10 cellular contexts compared by ENCODE assay signal in genomic region chr17:39782481-39782880, GRCh38. TPM values are rescaled to one million over a fixed set of nuclear protein-coding genes. Genes with fewer than 3 reads are reported as not detected.
A peak's percentile ranks its signal among the peaks of the same experiment; 100 is the strongest.
DNase-seq lines count a peak whose midpoint lies in the region; ATAC-seq, FAIRE-seq and TF ChIP-seq lines count a peak whose summit lies in the region.
"Had no signal": no experiment of that assay in that cellular context is flagged by ENCODE, and none has a peak within 500 bp of the region (broad histone marks: within the 10 kb centered on the region; RNA-seq: fewer than 3 reads in every experiment).

No MANE protein-coding gene starts in this region.

- no peak overlapping the region for H2BK15ac ChIP-seq in mesenchymal stem cell (ENCODE audit: low read depth, poor library complexity, severe bottlenecking)

- no peak for ATAC-seq in GM21786 (IDR thresholded peaks at IDR 0.05; ENCODE audit: unreplicated experiment)
- no peak for ATAC-seq in HepG2

- no peak overlapping the region for H2AFZ ChIP-seq in mesenchymal stem cell (ENCODE audit: low read depth, low read length)
- no peak overlapping the region for H2AFZ ChIP-seq in HepG2 (ENCODE audit: low read length)

- H3K9me3 ChIP-seq in mesenchymal stem cell (ENCODE audit: control insufficient read depth, low read length) (no peaks in the 10 kb centered on the region), HepG2 (ENCODE audit: low read length) (no peaks in the 10 kb centered on the region)

- in situ Hi-C loops in HepG2 (cut with HindIII; ENCODE audit: extremely low pct_ligation_motif_present, low pct_unique_long_range_greater_than_20kb): no loop called here

- H3K27me3 ChIP-seq in mesenchymal stem cell (ENCODE audit: control insufficient read depth in 1 of 2, insufficient read depth in 1 of 2, low read length in 2 of 2) (peaks cover 12 to 66% of the 10 kb centered on the region in 2 experiments), HepG2 (ENCODE audit: control insufficient read depth in 1 of 2, insufficient read depth in 2 of 2, low read length in 2 of 2) (peaks cover 0 to 18% of the 10 kb centered on the region in 2 experiments; a peak in 3 of 5 replicates)

- no peaks in the 10 kb centered on the region for H3K4me1 ChIP-seq in mesenchymal stem cell (ENCODE audit: control insufficient read depth, insufficient read depth, low read depth, low read length)
- no peaks in the 10 kb centered on the region for H3K4me1 ChIP-seq in HepG2 (ENCODE audit: insufficient read depth, low read length)

- H3K4me1 Mint-ChIP-seq in activated naive CD8-positive, alpha-beta T cell (ENCODE audit: low read depth): peaks cover 76% of the 10 kb centered on the region

- FAIRE-seq in HepG2 (lab: Jason Lieb, UNC): no peak

- H3K36me3 Mint-ChIP-seq in activated naive CD8-positive, alpha-beta T cell: peaks cover 31% of the 10 kb centered on the region

- H4K91ac ChIP-seq in mesenchymal stem cell (ENCODE audit: low read length): no peak overlapping the region

- H4K20me1 ChIP-seq in HepG2 (ENCODE audit: insufficient read depth, low read length): no peaks in the 10 kb centered on the region

- TF ChIP-seq POLR2A in NB4 (IDR thresholded peaks at IDR 0.05; ENCODE audit: extremely low read depth, insufficient read length) (no peak), HepG2 (IDR thresholded peaks at IDR 0.05; ENCODE audit: insufficient read depth in 1 of 2, low read depth in 2 of 2, low read length in 2 of 2) (no peak)

- no peak overlapping the region for H3K18ac ChIP-seq in mesenchymal stem cell (ENCODE audit: low read depth in 1 of 2, low read length in 2 of 2)

- TF ChIP-seq EP300 in HepG2 (IDR thresholded peaks at IDR 0.05; ENCODE audit: low read depth in 2 of 2, low read length in 2 of 2) (no peak), HepG2 (CRISPR knock-in tag; IDR thresholded peaks at IDR 0.05; ENCODE audit: borderline replicate concordance) (no peak)

- intact Hi-C loops in HepG2 (cut with micrococcal nuclease; ENCODE audit: unreplicated experiment): no loop called here

- no peak overlapping the region for H3K4ac ChIP-seq in mesenchymal stem cell (ENCODE audit: low read depth in 1 of 2, low read length in 2 of 2)

- no peak overlapping the region for H3K9ac ChIP-seq in mesenchymal stem cell (ENCODE audit: low read length)
- no peak overlapping the region for H3K9ac ChIP-seq in HepG2 (ENCODE audit: insufficient read depth, low read depth, low read length)

- H2BK120ac ChIP-seq in mesenchymal stem cell (ENCODE audit: low read depth, low read length): no peak overlapping the region

- CTCF ChIA-PET in HepG2 (lab: Yijun Ruan, JAX; ENCODE audit: low intra/inter-chr PET ratio, low total read pairs): no interaction called here

- no peak overlapping the region for H3K4me2 ChIP-seq in mesenchymal stem cell (ENCODE audit: low read length, poor library complexity, severe bottlenecking)
- H3K4me2 ChIP-seq in HepG2 (ENCODE audit: low read depth, low read length): no peak overlapping the region

- H3K27ac ChIP-seq in mesenchymal stem cell (ENCODE audit: low read length, poor library complexity, severe bottlenecking): no peak overlapping the region
- no peak overlapping the region for H3K27ac ChIP-seq in caudate nucleus (ENCODE audit: low read depth, low read length)
- no peak overlapping the region for H3K27ac ChIP-seq in HepG2 (ENCODE audit: extremely low read length, insufficient read depth, low read length)

- no peaks in the 10 kb centered on the region for H3K9me3 Mint-ChIP-seq in activated naive CD8-positive, alpha-beta T cell (ENCODE audit: low read depth)

- no peak overlapping the region for H2BK5ac ChIP-seq in mesenchymal stem cell (ENCODE audit: low read depth, low read length, poor library complexity, severe bottlenecking)

- H4K8ac ChIP-seq in mesenchymal stem cell (ENCODE audit: low read length): no peak overlapping the region

- TF ChIP-seq CTCF in NB4 (IDR thresholded peaks at IDR 0.05; ENCODE audit: low read depth, low read length) (no peak), HepG2 (CRISPR knock-in tag; IDR thresholded peaks at IDR 0.05) (no peak)

- BruUV-seq in HepG2 (replicated peaks; lab: Mats Ljungman, UMichigan): no TSS peak

- no peak overlapping the region for H3K14ac ChIP-seq in mesenchymal stem cell (ENCODE audit: low read length in 2 of 2)

- H3K4me3 ChIP-seq in NB4 (ENCODE audit: low read depth, low read length): peak overlapping the region; percentile 4
- no peak overlapping the region for H3K4me3 ChIP-seq in mesenchymal stem cell (ENCODE audit: insufficient read depth in 1 of 2, low read depth in 1 of 2, low read length in 2 of 2)
- no peak overlapping the region for H3K4me3 ChIP-seq in HepG2 (replicated peaks in 1 of 3; ENCODE audit: insufficient read depth in 1 of 3, low read depth in 2 of 3, low read length in 3 of 3)

- POLR2A ChIA-PET in HepG2 (lab: Yijun Ruan, JAX): no interaction called here

- no peaks in the 10 kb centered on the region for H3K36me3 ChIP-seq in mesenchymal stem cell (ENCODE audit: control insufficient read depth in 1 of 2, insufficient read depth in 2 of 2, low read depth in 1 of 2, low read length in 2 of 2)
- no peaks in the 10 kb centered on the region for H3K36me3 ChIP-seq in HepG2 (replicated peaks in 1 of 2; ENCODE audit: control insufficient read depth in 1 of 2, insufficient read depth in 2 of 2, low read length in 2 of 2)

- H3K27me3 Mint-ChIP-seq in activated naive CD8-positive, alpha-beta T cell: no peaks in the 10 kb centered on the region

- no peaks in the 10 kb centered on the region for H3K79me2 ChIP-seq in HepG2 (ENCODE audit: insufficient read depth, low read length)

- no peaks in the 10 kb centered on the region for H3K79me1 ChIP-seq in mesenchymal stem cell (replicated peaks; ENCODE audit: low read length, poor library complexity, severe bottlenecking)

- no peak overlapping the region for H2BK12ac ChIP-seq in mesenchymal stem cell (ENCODE audit: low read length in 2 of 2)

- peak overlapping the region; percentile 40 for H3K4me3 Mint-ChIP-seq in activated naive CD8-positive, alpha-beta T cell

- H3K23ac ChIP-seq in mesenchymal stem cell (ENCODE audit: low read length in 2 of 2): no peak overlapping the region

- 72% methylated on average over 3 of the region's 4 CpGs for WGBS in mesenchymal stem cell
- 2% methylated on average over 4 of the region's 4 CpGs for WGBS in HepG2 (ENCODE audit: low lambda C conversion rate)

- DNase-seq in DMS79 treated with DMSO at 0.1 percent for 48 hours (lab: John Stamatoyannopoulos, UW): peak; percentile 76
- peak; percentile 87 for DNase-seq in NB4 (ENCODE audit: low read depth)
- peak; percentile 28 for DNase-seq in mesenchymal stem cell
- no peak for DNase-seq in caudate nucleus (lab: John Stamatoyannopoulos, UW)
- DNase-seq in HepG2 (ENCODE audit: low spot score): no peak
- no peak for DNase-seq in T-helper 9 cell
- DNase-seq: activated CD8-positive, alpha-beta memory T cell treated with anti-CD3 and anti-CD28 coated beads, Interleukin-2, amount 50 U/mL, for 48 hours; RPMI8226 had no signal

- peak overlapping the region; percentile 84 for H3K27ac Mint-ChIP-seq in activated naive CD8-positive, alpha-beta T cell

- no peak for TF ChIP-seq RAD21 in HepG2 (CRISPR knock-in tag; IDR thresholded peaks at IDR 0.05)

- no peak overlapping the region for H2AK5ac ChIP-seq in mesenchymal stem cell (ENCODE audit: low read length, severe bottlenecking)

RNA-seq across cellular contexts. Expression of gene GRB7, which starts 44.7 kb away (rescaled TPM):
- 0.18 TPM for polyA plus RNA-seq in mesenchymal stem cell (2013, experiment 1 of 2)
- polyA plus RNA-seq in mesenchymal stem cell (2013, experiment 2 of 2): 0.05 TPM
- total RNA-seq in HepG2 (2016; rRNA removed; fragmentation: Illumina TruSeq; extraction: Trizol): 41.7 and 60.2 TPM in 2 replicates
- 17.9 and 20.4 TPM in 2 replicates for total RNA-seq in HepG2 (2016; cell fraction: cytosol; rRNA removed; fragmentation: Illumina TruSeq; extraction: Trizol; ENCODE audit: low read depth)
- 38.5 and 64.6 TPM in 2 replicates for total RNA-seq in HepG2 (2016; cell fraction: insoluble cytoplasmic fraction; rRNA removed; fragmentation: Illumina TruSeq; extraction: Trizol)
- total RNA-seq in HepG2 (2016; cell fraction: membrane; rRNA removed; fragmentation: Illumina TruSeq; extraction: Trizol): 31.4 and 31.5 TPM in 2 replicates
- 57.0 and 59.4 TPM in 2 replicates for total RNA-seq in HepG2 (2016; cell fraction: nucleus; rRNA removed; fragmentation: Illumina TruSeq; extraction: Trizol)
- polyA plus RNA-seq in HepG2 (2011; rRNA removed): 77.7 and 92.3 TPM in 2 replicates
- polyA plus RNA-seq in HepG2 (2011; cell fraction: cytosol; rRNA removed): 36.7 and 60.1 TPM in 2 replicates
- polyA plus RNA-seq in HepG2 (2011; cell fraction: nucleus; rRNA removed): 319 and 344 TPM in 2 replicates
- polyA plus RNA-seq in HepG2 (2012): 60.9 and 73.8 TPM in 2 replicates
- 8.5 and 8.6 TPM in 2 replicates for polyA plus RNA-seq in HepG2 (2016; cell fraction: cytosol; fragmentation: Illumina TruSeq; extraction: Trizol; ENCODE audit: low read depth)
- 45.6 and 58.3 TPM in 2 replicates for polyA plus RNA-seq in HepG2 (2016; cell fraction: insoluble cytoplasmic fraction; fragmentation: Illumina TruSeq; extraction: Trizol; ENCODE audit: low read depth)
- 13.3 and 14.8 TPM in 2 replicates for polyA plus RNA-seq in HepG2 (2016; cell fraction: membrane; fragmentation: Illumina TruSeq; extraction: Trizol; ENCODE audit: low read depth)
- polyA plus RNA-seq in HepG2 (2016; cell fraction: nucleus; fragmentation: Illumina TruSeq; extraction: Trizol; ENCODE audit: insufficient read depth, low read depth): 147 and 156 TPM in 2 replicates
- 9.1 and 160 TPM in 2 replicates for polyA minus RNA-seq in HepG2 (2011; rRNA and poly(A)+ RNA removed; ENCODE audit: low replicate concordance)
- polyA minus RNA-seq in HepG2 (2011; cell fraction: cytosol; rRNA and poly(A)+ RNA removed): 55.8 and 65.9 TPM in 2 replicates
- polyA minus RNA-seq in HepG2 (2011; cell fraction: nucleus; rRNA and poly(A)+ RNA removed): 80.7 and 95.9 TPM in 2 replicates

RNA-seq across cellular contexts. Expression of gene MIEN1, which starts 52.1 kb away (rescaled TPM):
- polyA plus RNA-seq in mesenchymal stem cell (2013, experiment 1 of 2): 91.2 TPM
- 95.9 TPM for polyA plus RNA-seq in mesenchymal stem cell (2013, experiment 2 of 2)
- total RNA-seq in HepG2 (2016; rRNA removed; fragmentation: Illumina TruSeq; extraction: Trizol): 40.6 and 48.6 TPM in 2 replicates
- total RNA-seq in HepG2 (2016; cell fraction: cytosol; rRNA removed; fragmentation: Illumina TruSeq; extraction: Trizol; ENCODE audit: low read depth): 50.1 and 73.7 TPM in 2 replicates
- total RNA-seq in HepG2 (2016; cell fraction: insoluble cytoplasmic fraction; rRNA removed; fragmentation: Illumina TruSeq; extraction: Trizol): 43.9 and 49.0 TPM in 2 replicates
- total RNA-seq in HepG2 (2016; cell fraction: membrane; rRNA removed; fragmentation: Illumina TruSeq; extraction: Trizol): 66.3 and 82.4 TPM in 2 replicates
- total RNA-seq in HepG2 (2016; cell fraction: nucleus; rRNA removed; fragmentation: Illumina TruSeq; extraction: Trizol): 18.4 and 23.7 TPM in 2 replicates
- polyA plus RNA-seq in HepG2 (2011; rRNA removed): 56.6 and 68.2 TPM in 2 replicates
- polyA plus RNA-seq in HepG2 (2011; cell fraction: cytosol; rRNA removed): 62.1 and 67.0 TPM in 2 replicates
- polyA plus RNA-seq in HepG2 (2011; cell fraction: nucleus; rRNA removed): 27.3 and 39.8 TPM in 2 replicates
- 38.6 and 44.5 TPM in 2 replicates for polyA plus RNA-seq in HepG2 (2012)
- 106 and 131 TPM in 2 replicates for polyA plus RNA-seq in HepG2 (2016; cell fraction: cytosol; fragmentation: Illumina TruSeq; extraction: Trizol; ENCODE audit: low read depth)
- polyA plus RNA-seq in HepG2 (2016; cell fraction: insoluble cytoplasmic fraction; fragmentation: Illumina TruSeq; extraction: Trizol; ENCODE audit: low read depth): 73.3 and 81.4 TPM in 2 replicates
- polyA plus RNA-seq in HepG2 (2016; cell fraction: membrane; fragmentation: Illumina TruSeq; extraction: Trizol; ENCODE audit: low read depth): 100 and 131 TPM in 2 replicates
- 45.4 and 54.1 TPM in 2 replicates for polyA plus RNA-seq in HepG2 (2016; cell fraction: nucleus; fragmentation: Illumina TruSeq; extraction: Trizol; ENCODE audit: insufficient read depth, low read depth)
- polyA minus RNA-seq in HepG2 (2011; rRNA and poly(A)+ RNA removed; ENCODE audit: low replicate concordance): 30.0 and 48.1 TPM in 2 replicates
- 11.5 and 16.0 TPM in 2 replicates for polyA minus RNA-seq in HepG2 (2011; cell fraction: cytosol; rRNA and poly(A)+ RNA removed)
- 10.6 and 14.7 TPM in 2 replicates for polyA minus RNA-seq in HepG2 (2011; cell fraction: nucleus; rRNA and poly(A)+ RNA removed)

Comparison
In these comparisons a context has a peak if more than half of its experiments do, and no peak if none do; other contexts are left out.
1. DNase-seq: peak in DMS79 treated with DMSO at 0.1 percent for 48 hours (single experiment), NB4 (single experiment) and mesenchymal stem cell (single experiment); none in caudate nucleus (0 of 61), HepG2 (single experiment) and T-helper 9 cell (single experiment).